In genomic region chr3:53223541-53223966, GRCh38 we compare ENCODE assay signal across 27 cellular contexts. TPM values are rescaled to one million over a fixed set of nuclear protein-coding genes. Genes with fewer than 3 reads are reported as not detected.
A peak's percentile ranks its signal among the peaks of the same experiment; 100 is the strongest.
DNase-seq lines count a peak whose midpoint lies in the region; ATAC-seq and TF ChIP-seq lines count a peak whose summit lies in the region.
"Had no signal": no experiment of that assay in that cellular context is flagged by ENCODE, and none has a peak within 500 bp of the region (broad histone marks: within the 10 kb centered on the region; RNA-seq: fewer than 3 reads in every experiment).

No MANE protein-coding gene starts in this region.

- H3K36me3 ChIP-seq in neural progenitor cell (no peaks in the 10 kb centered on the region), subcutaneous abdominal adipose tissue (ENCODE audit: control insufficient read depth in 5 of 5, insufficient read depth in 5 of 5, low read length in 5 of 5) (peaks cover 0 to 64% (median 62%) of the 10 kb centered on the region in 5 donors)

- no peak overlapping the region for H3K4me3 ChIP-seq in neural progenitor cell
- no peak overlapping the region for H3K4me3 ChIP-seq in subcutaneous abdominal adipose tissue (ENCODE audit: low read depth in 1 of 5, low read length in 5 of 5)
- H3K4me3 ChIP-seq: dorsolateral prefrontal cortex, thyroid gland had no signal

- H3K4me3 Mint-ChIP-seq in WTC11 = no peak overlapping the region
- H3K4me3 Mint-ChIP-seq in neural progenitor cell = no peak overlapping the region
- H3K4me3 Mint-ChIP-seq: activated B cell treated with CpG ODN at 0.5 μM for 24 hours; activated CD4-positive, alpha-beta memory T cell treated with anti-CD3 and anti-CD28 coated beads, Interleukin-2, amount 10 ng/mL, durations not matched to agents 7 days and 5 days; central memory CD8-positive, alpha-beta T cell had no signal

- no peak for TF ChIP-seq CTCF in WTC11 (IDR thresholded peaks at IDR 0.05)
- TF ChIP-seq CTCF in neural progenitor cell (IDR thresholded peaks at IDR 0.05) = no peak

- peaks cover under 1% of the 10 kb centered on the region for H3K27me3 ChIP-seq in neural progenitor cell
- no peaks in the 10 kb centered on the region for H3K27me3 ChIP-seq in subcutaneous abdominal adipose tissue (ENCODE audit: control insufficient read depth in 5 of 5, insufficient read depth in 4 of 5, low read length in 5 of 5)
- H3K27me3 ChIP-seq: BE2C, dorsolateral prefrontal cortex, thyroid gland had no signal

- no peaks in the 10 kb centered on the region for H3K4me1 ChIP-seq in neural progenitor cell
- H3K4me1 ChIP-seq in subcutaneous abdominal adipose tissue (ENCODE audit: control insufficient read depth in 5 of 5, insufficient read depth in 5 of 5, low read length in 5 of 5) = peaks cover 7 to 36% (median 30%) of the 10 kb centered on the region in 5 donors
- H3K4me1 ChIP-seq: BE2C, thyroid gland had no signal

- H3K27me3 Mint-ChIP-seq in WTC11 (ENCODE audit: low read depth) (no peaks in the 10 kb centered on the region), neural progenitor cell (ENCODE audit: insufficient read depth, low read depth) (peaks cover 10% of the 10 kb centered on the region)
- H3K27me3 Mint-ChIP-seq: activated B cell treated with CpG ODN at 0.5 μM for 24 hours; activated CD4-positive, alpha-beta memory T cell treated with anti-CD3 and anti-CD28 coated beads, Interleukin-2, amount 10 ng/mL, durations not matched to agents 7 days and 5 days; central memory CD8-positive, alpha-beta T cell had no signal

- POLR2A ChIA-PET in WTC11 (lab: Charles Lee) = interaction anchor here (1.4 kb wide), 1 partner anchor 127 kb away, joined by 3 read pairs; no protein-coding TSS in a partner anchor

- H3K27ac ChIP-seq in neural progenitor cell (no peak overlapping the region), subcutaneous abdominal adipose tissue (ENCODE audit: low read depth, low read length) (peak overlapping the region; percentile 77)

- H3K79me2 ChIP-seq in neural progenitor cell (ENCODE audit: low read depth) = no peaks in the 10 kb centered on the region

- no peaks in the 10 kb centered on the region for H4K20me1 ChIP-seq in neural progenitor cell (ENCODE audit: low read depth)

- no peak overlapping the region for H3K4me2 ChIP-seq in neural progenitor cell

- CTCF ChIA-PET in WTC11 (lab: Charles Lee) = interaction anchor here (0.7 to 1.1 kb wide), 3 partner anchors 9 to 35 kb away, joined by 3 read pairs; no protein-coding TSS in a partner anchor

- H3K36me3 Mint-ChIP-seq in WTC11 (peaks cover 50% of the 10 kb centered on the region), neural progenitor cell (peaks cover 8% of the 10 kb centered on the region)

- peak overlapping the region; percentile 52; the same call in 1 of the 2 replicates for H3K27ac Mint-ChIP-seq in WTC11
- H3K27ac Mint-ChIP-seq in neural progenitor cell = peak overlapping the region; percentile 33
- H3K27ac Mint-ChIP-seq: activated B cell treated with CpG ODN at 0.5 μM for 24 hours; activated CD4-positive, alpha-beta memory T cell treated with anti-CD3 and anti-CD28 coated beads, Interleukin-2, amount 10 ng/mL, durations not matched to agents 7 days and 5 days had no signal

- H3K9ac ChIP-seq in neural progenitor cell (no peak overlapping the region), subcutaneous abdominal adipose tissue (ENCODE audit: low read length in 5 of 5) (peak overlapping the region in 3 of 5 donors; percentile 13 to 70 (median 27))

- no peak for ATAC-seq in WTC11
- no peak for ATAC-seq in HG03442 (IDR thresholded peaks at IDR 0.05; ENCODE audit: unreplicated experiment)
- no peak for ATAC-seq in GM21390 (IDR thresholded peaks at IDR 0.05; ENCODE audit: unreplicated experiment)

- no peaks in the 10 kb centered on the region for H3K9me3 ChIP-seq in neural progenitor cell (ENCODE audit: low read depth)
- peaks cover 0 to 2% (median 0%) of the 10 kb centered on the region in 5 donors for H3K9me3 ChIP-seq in subcutaneous abdominal adipose tissue (ENCODE audit: control insufficient read depth in 5 of 5, low read length in 5 of 5)
- H3K9me3 ChIP-seq: BE2C, thyroid gland had no signal

- peak; percentile 59 for DNase-seq in activated effector memory CD4-positive, alpha-beta T cell treated with anti-CD3 and anti-CD28 coated beads, Interleukin-2, amount 50 U/mL, for 16 hours
- DNase-seq in activated effector memory CD4-positive, alpha-beta T cell treated with Interleukin-2 at 50 U/mL for 16 hours = no peak
- DNase-seq in WTC11 (ENCODE audit: low spot score) (no peak), neural progenitor cell (ENCODE audit: low spot score) (no peak)
- DNase-seq in activated CD4-positive, alpha-beta T cell treated with anti-CD3 and anti-CD28 coated beads, Interleukin-2, amount 50 U/mL, for 1 hour = no peak
- DNase-seq: activated B cell treated with CpG ODN at 0.5 μM for 24 hours; activated CD4-positive, alpha-beta memory T cell treated with anti-CD3 and anti-CD28 coated beads, Interleukin-2, amount 10 ng/mL, durations not matched to agents 7 days and 5 days; activated gamma-delta T cell; BE2C; DND-41; dorsolateral prefrontal cortex; glutamatergic neuron; mammary epithelial cell; NCI-H1105 treated with DMSO at 0.1 percent for 48 hours; NCI-H2029; NCI-H2227 treated with DMSO at 0.1 percent for 48 hours; NCI-H774; occipital lobe; retina; stimulated activated CD4-positive, alpha-beta T cell treated with anti-CD3 and anti-CD28 coated beads, Interleukin-4, amount 100 ng/mL, for 1 hour; stimulated activated naive CD4-positive, alpha-beta T cell; T1000; thyroid gland had no signal

- peaks cover 13% of the 10 kb centered on the region for H3F3A ChIP-seq in neural progenitor cell (ENCODE audit: low read depth)

- peaks cover 5% of the 10 kb centered on the region for H3K4me1 Mint-ChIP-seq in WTC11
- H3K4me1 Mint-ChIP-seq in neural progenitor cell = peaks cover 6% of the 10 kb centered on the region

- no peak overlapping the region for H2AFZ ChIP-seq in neural progenitor cell (replicated peaks)

- H3K9me3 Mint-ChIP-seq in WTC11 = no peaks in the 10 kb centered on the region
- no peaks in the 10 kb centered on the region for H3K9me3 Mint-ChIP-seq in neural progenitor cell
- H3K9me3 Mint-ChIP-seq: activated B cell treated with CpG ODN at 0.5 μM for 24 hours; activated CD4-positive, alpha-beta memory T cell treated with anti-CD3 and anti-CD28 coated beads, Interleukin-2, amount 10 ng/mL, durations not matched to agents 7 days and 5 days; central memory CD8-positive, alpha-beta T cell had no signal

TF ChIP-seq in WTC11, 78 proteins besides CTCF, POLR2A, EP300 and RAD21:
- no peak for TF ChIP-seq RELA (CRISPR knock-in tag; IDR thresholded peaks at IDR 0.05; ENCODE audit: borderline replicate concordance)
- TF ChIP-seq ZBTB43 (CRISPR knock-in tag; IDR thresholded peaks at IDR 0.05) = no peak
- TF ChIP-seq TCF7 (CRISPR knock-in tag; IDR thresholded peaks at IDR 0.05; ENCODE audit: low read depth) = no peak
- TF ChIP-seq NFYB (CRISPR knock-in tag; conservative IDR thresholded peaks at IDR 0.05; ENCODE audit: low read depth) = no peak

RNA-seq across cellular contexts. Expression of gene TKT, which starts 32.3 kb away (rescaled TPM):
- total RNA-seq in WTC11 (2021) = 1,040 to 1,222 TPM (median 1,204 TPM) in 3 replicates
- 292 and 555 TPM in 2 replicates for total RNA-seq in neural progenitor cell (ENCODE audit: low replicate concordance)
